Comparison of ENCODE assay signal across 15 cellular contexts in genomic region chr9:93678199-93679019, GRCh38.
DNase-seq lines count a peak whose midpoint lies in the region; ATAC-seq, FAIRE-seq and TF ChIP-seq lines count a peak whose summit lies in the region.
"Had no signal": no experiment of that assay in that cellular context is flagged by ENCODE, and none has a peak within 500 bp of the region (broad histone marks: within the 10 kb centered on the region; RNA-seq: fewer than 3 reads in every experiment).

No MANE protein-coding gene starts in this region.

- H3K4me3 Mint-ChIP-seq in osteocyte (ENCODE audit: unreplicated experiment): no peak overlapping the region
- H3K4me3 Mint-ChIP-seq: activated naive CD4-positive, alpha-beta T cell treated with anti-CD3 and anti-CD28 coated beads for 36 hours; CD4-positive, alpha-beta T cell; IgD-negative memory B cell had no signal

- TF ChIP-seq EP300 in tibial nerve (IDR thresholded peaks at IDR 0.05): no peak

- BruUV-seq in endothelial cell of umbilical vein (replicated peaks; lab: Mats Ljungman, UMichigan): TSS peak; percentile 37

- no peaks in the 10 kb centered on the region for H3K9me1 ChIP-seq in endothelial cell of umbilical vein (replicated peaks; ENCODE audit: control insufficient read depth, extremely low read depth, insufficient read depth, low read length)

- no peaks in the 10 kb centered on the region for H4K20me1 ChIP-seq in endothelial cell of umbilical vein (replicated peaks; ENCODE audit: control insufficient read depth, extremely low read depth, insufficient read depth, low read length)

- H3K4me3 ChIP-seq in Peyer's patch (no peak overlapping the region), endothelial cell of umbilical vein (replicated peaks in 1 of 3; ENCODE audit: insufficient read depth in 1 of 3, low read depth in 1 of 3, low read length in 3 of 3) (no peak overlapping the region), tibial nerve (no peak overlapping the region)
- H3K4me3 ChIP-seq: SJCRH30 had no signal

- H2AFZ ChIP-seq in endothelial cell of umbilical vein (ENCODE audit: low read depth, low read length): no peak overlapping the region

- H3K36me3 Mint-ChIP-seq in osteocyte (ENCODE audit: unreplicated experiment): peaks cover 13% of the 10 kb centered on the region

- POLR2A ChIA-PET in endothelial cell of umbilical vein (lab: Charles Lee): no interaction called here

- dilution Hi-C loops in endothelial cell of umbilical vein (cut with MboI; ENCODE audit: extremely low pct_ligation_motif_present, low sequenced_read_pairs): no loop called here

- H3K4me1 Mint-ChIP-seq in osteocyte (ENCODE audit: unreplicated experiment): peaks cover 1% of the 10 kb centered on the region
- H3K4me1 Mint-ChIP-seq: IgD-negative memory B cell had no signal

- H3K27me3 ChIP-seq in Peyer's patch (no peaks in the 10 kb centered on the region), endothelial cell of umbilical vein (ENCODE audit: control insufficient read depth in 2 of 2, insufficient read depth in 2 of 2, low read length in 2 of 2) (no peaks in the 10 kb centered on the region), tibial nerve (no peaks in the 10 kb centered on the region)
- H3K27me3 ChIP-seq: SJCRH30 had no signal

- peak; percentile 37 for FAIRE-seq in endothelial cell of umbilical vein (lab: Jason Lieb, UNC)

- no peaks in the 10 kb centered on the region for H3K9me3 ChIP-seq in Peyer's patch
- H3K9me3 ChIP-seq in endothelial cell of umbilical vein (replicated peaks; ENCODE audit: control insufficient read depth, insufficient read depth, low read length): no peaks in the 10 kb centered on the region
- no peaks in the 10 kb centered on the region for H3K9me3 ChIP-seq in tibial nerve
- H3K9me3 ChIP-seq: SJCRH30 had no signal

- no peaks in the 10 kb centered on the region for H3K79me2 ChIP-seq in endothelial cell of umbilical vein (ENCODE audit: control insufficient read depth, insufficient read depth, low read length)

- no peak overlapping the region for H3K9ac ChIP-seq in endothelial cell of umbilical vein (replicated peaks; ENCODE audit: extremely low read depth, insufficient read depth, low read length)

- H3K27ac Mint-ChIP-seq in osteocyte (ENCODE audit: unreplicated experiment): peak overlapping the region; percentile 47
- H3K27ac Mint-ChIP-seq: activated naive CD4-positive, alpha-beta T cell treated with anti-CD3 and anti-CD28 coated beads for 36 hours; CD4-positive, alpha-beta T cell; IgD-negative memory B cell had no signal

- CTCF ChIA-PET in endothelial cell of umbilical vein (lab: Charles Lee): interaction anchor here (0.8 to 8.8 kb wide), 4 partner anchors 9 to 533 kb away, joined by 3 to 154 read pairs (median 4); no protein-coding TSS in a partner anchor

- WGBS in tibial nerve, 2 donors: 80 to 87% methylated on average over 16 to 17 of the region's 17 CpGs

- DNase-seq in D341Med (ENCODE audit: low spot score): peak; percentile 12
- peak in 2 of 3 donors; percentile 13 to 25 for DNase-seq in Peyer's patch
- DNase-seq in endothelial cell of umbilical vein (ENCODE audit: low read depth, low spot score): no peak
- DNase-seq in osteocyte (ENCODE audit: extremely low spot score, unreplicated experiment): peak; percentile 81
- DNase-seq in GM19240 (ENCODE audit: insufficient read length, low spot score): no peak
- DNase-seq in tibial nerve (ENCODE audit: low spot score in 2 of 2): no peak
- DNase-seq: activated naive CD4-positive, alpha-beta T cell treated with anti-CD3 and anti-CD28 coated beads for 36 hours; NCI-H146; NCI-H526; retina had no signal

- no peaks in the 10 kb centered on the region for H3K27me3 Mint-ChIP-seq in osteocyte (ENCODE audit: unreplicated experiment)
- H3K27me3 Mint-ChIP-seq: CD4-positive, alpha-beta T cell; IgD-negative memory B cell had no signal

- ATAC-seq in HG03108 (IDR thresholded peaks at IDR 0.05; ENCODE audit: unreplicated experiment): no peak
- ATAC-seq in HG03460 (IDR thresholded peaks at IDR 0.05; ENCODE audit: unreplicated experiment): no peak

- H3K4me2 ChIP-seq in endothelial cell of umbilical vein (ENCODE audit: insufficient read depth, low read length): no peak overlapping the region

- TF ChIP-seq CTCF in Peyer's patch (IDR thresholded peaks at IDR 0.05) (no peak), endothelial cell of umbilical vein (IDR thresholded peaks at IDR 0.05; ENCODE audit: extremely low read depth in 1 of 2, insufficient read depth in 1 of 2, low read depth in 1 of 2, low read length in 2 of 2) (no peak), osteocyte (IDR thresholded peaks at IDR 0.05) (no peak), tibial nerve (IDR thresholded peaks at IDR 0.05) (no peak)

- H3K4me1 ChIP-seq in Peyer's patch (no peaks in the 10 kb centered on the region), endothelial cell of umbilical vein (ENCODE audit: control insufficient read depth, extremely low read depth, insufficient read depth, low read length) (no peaks in the 10 kb centered on the region), tibial nerve (no peaks in the 10 kb centered on the region)
- H3K4me1 ChIP-seq: SJCRH30 had no signal

- no peak for TF ChIP-seq POLR2A in Peyer's patch (IDR thresholded peaks at IDR 0.05)
- no peak for TF ChIP-seq POLR2A in endothelial cell of umbilical vein (IDR thresholded peaks at IDR 0.05; ENCODE audit: low read depth, low read length)
- no peak for TF ChIP-seq POLR2A in tibial nerve (IDR thresholded peaks at IDR 0.05)

- H3K36me3 ChIP-seq in Peyer's patch (peaks cover 0 to 49% (median 0%) of the 10 kb centered on the region in 3 donors), endothelial cell of umbilical vein (ENCODE audit: control insufficient read depth in 2 of 2, extremely low read depth in 1 of 2, insufficient read depth in 2 of 2, low read length in 2 of 2) (peaks cover 0 to 8% of the 10 kb centered on the region in 2 experiments), tibial nerve (peaks cover 0 to 51% (median 1%) of the 10 kb centered on the region in 3 donors)
- H3K36me3 ChIP-seq: SJCRH30 had no signal

- H3K9me3 Mint-ChIP-seq in osteocyte (ENCODE audit: unreplicated experiment): no peaks in the 10 kb centered on the region
- H3K9me3 Mint-ChIP-seq: activated naive CD4-positive, alpha-beta T cell treated with anti-CD3 and anti-CD28 coated beads for 36 hours; CD4-positive, alpha-beta T cell; IgD-negative memory B cell had no signal

- intact Hi-C loops in endothelial cell of umbilical vein (cut with micrococcal nuclease): no loop called here

- H3K27ac ChIP-seq in Peyer's patch (no peak overlapping the region), endothelial cell of umbilical vein (ENCODE audit: insufficient read depth, low read depth, low read length) (no peak overlapping the region), tibial nerve (no peak overlapping the region)
- H3K27ac ChIP-seq: SJCRH30 had no signal

TF ChIP-seq in endothelial cell of umbilical vein, 7 proteins besides CTCF, POLR2A, EP300 and RAD21:
- TF ChIP-seq MYC (IDR thresholded peaks at IDR 0.05; ENCODE audit: low read depth, low read length) (no peak), GATA2 (IDR thresholded peaks at IDR 0.05; ENCODE audit: insufficient read depth, insufficient read length, low read depth, low read length) (no peak), POLR2AphosphoS5 (IDR thresholded peaks at IDR 0.05; ENCODE audit: insufficient read depth, low read depth, low read length) (no peak), FOS (IDR thresholded peaks at IDR 0.05; ENCODE audit: borderline replicate concordance, insufficient read depth, low read length) (no peak), EZH2 (IDR thresholded peaks at IDR 0.05; ENCODE audit: borderline replicate concordance, low read depth, low read length, severe bottlenecking) (no peak), JUN (IDR thresholded peaks at IDR 0.05; ENCODE audit: borderline replicate concordance, insufficient read depth, insufficient read length, low read depth) (no peak)
- TF ChIP-seq, protein P1, sequence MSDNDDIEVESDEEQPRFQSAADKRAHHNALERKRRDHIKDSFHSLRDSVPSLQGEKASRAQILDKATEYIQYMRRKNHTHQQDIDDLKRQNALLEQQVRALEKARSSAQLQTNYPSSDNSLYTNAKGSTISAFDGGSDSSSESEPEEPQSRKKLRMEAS (IDR thresholded peaks at IDR 0.05; ENCODE audit: insufficient read depth, insufficient read length): no peak

Comparison
In these comparisons a context has a peak if more than half of its experiments do, and no peak if none do; other contexts are left out.
1. DNase-seq: peak in D341Med (single experiment), Peyer's patch (2 of 3) and osteocyte (single experiment); none in endothelial cell of umbilical vein (single experiment), GM19240 (single experiment) and tibial nerve (0 of 2).